In the genomic region with DNA sequence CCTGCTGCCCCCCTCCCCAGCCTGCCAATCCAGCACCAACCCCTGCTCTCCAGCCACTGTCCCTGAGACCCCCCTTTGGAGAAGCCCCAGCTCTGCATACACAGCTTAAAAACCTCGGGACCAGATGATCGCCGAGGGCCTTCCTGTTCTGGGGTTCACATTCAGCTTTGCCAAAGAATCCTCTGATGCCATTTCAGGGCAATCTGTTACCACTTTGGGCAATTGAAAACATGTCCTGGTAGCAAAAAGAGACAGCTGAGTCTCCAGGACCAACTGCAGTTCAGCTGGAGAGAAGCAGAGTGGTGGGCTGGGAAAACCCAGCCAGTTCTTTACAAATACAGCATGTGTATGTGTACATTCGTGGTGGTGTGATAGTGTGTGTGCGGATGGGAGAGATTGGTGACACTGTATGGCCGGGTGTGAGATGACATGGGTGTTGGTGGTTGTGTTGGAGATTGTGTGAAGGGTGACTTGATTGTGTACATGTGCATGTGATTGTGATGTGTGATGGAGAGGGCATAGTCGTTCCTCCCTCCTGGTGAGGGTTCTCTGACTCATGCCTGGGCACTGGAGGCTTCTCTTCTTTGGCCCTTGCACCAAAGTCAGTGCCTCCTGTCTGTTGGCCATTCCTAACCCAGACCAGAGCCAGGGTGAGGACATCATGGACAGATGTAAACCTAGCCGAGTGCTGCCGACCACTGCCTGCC, we compare ENCODE assay signal across 18 cellular contexts. TPM values are rescaled to one million over a fixed set of nuclear protein-coding genes. Genes with fewer than 3 reads are reported as not detected.
DNase-seq lines count a peak whose midpoint lies in the region; ATAC-seq and TF ChIP-seq lines count a peak whose summit lies in the region.
"Had no signal": no experiment of that assay in that cellular context is flagged by ENCODE, and none has a peak within 500 bp of the region (broad histone marks: within the 10 kb centered on the region; RNA-seq: fewer than 3 reads in every experiment).

No MANE protein-coding gene starts in this region.

- H2BK15ac ChIP-seq in mesenchymal stem cell (ENCODE audit: low read depth, poor library complexity, severe bottlenecking) = no peak overlapping the region

- no peak overlapping the region for H3K14ac ChIP-seq in mesenchymal stem cell (ENCODE audit: low read length in 2 of 2)

- peaks cover 31% of the 10 kb centered on the region for H3K4me1 ChIP-seq in Caco-2
- H3K4me1 ChIP-seq in ascending aorta = peaks cover 11 to 24% of the 10 kb centered on the region in 2 donors
- peaks cover 15% of the 10 kb centered on the region for H3K4me1 ChIP-seq in mesenchymal stem cell (ENCODE audit: control insufficient read depth, insufficient read depth, low read depth, low read length)
- peaks cover 21 to 37% of the 10 kb centered on the region in 2 donors for H3K4me1 ChIP-seq in thyroid gland

- H3K9me3 ChIP-seq in Caco-2 = no peaks in the 10 kb centered on the region
- H3K9me3 ChIP-seq in ascending aorta = no peaks in the 10 kb centered on the region
- H3K9me3 ChIP-seq in mesenchymal stem cell (ENCODE audit: control insufficient read depth, low read length) = no peaks in the 10 kb centered on the region
- no peaks in the 10 kb centered on the region for H3K9me3 ChIP-seq in thyroid gland
- H3K9me3 ChIP-seq: neutrophil had no signal

- intact Hi-C loops in Caco-2 (cut with micrococcal nuclease; ENCODE audit: unreplicated experiment) (no loop called here), ascending aorta (cut with DNase I) (no loop called here), thyroid gland (cut with DNase I) (no loop called here)
- intact Hi-C loops in activated CD4-positive, alpha-beta memory T cell treated with anti-CD3 and anti-CD28 coated beads for 36 hours (cut with micrococcal nuclease) = no loop called here

- H4K91ac ChIP-seq in mesenchymal stem cell (ENCODE audit: low read length) = no peak overlapping the region

- H3K23ac ChIP-seq in mesenchymal stem cell (ENCODE audit: low read length in 2 of 2) = no peak overlapping the region

- H4K8ac ChIP-seq in mesenchymal stem cell (ENCODE audit: low read length) = peak overlapping the region; percentile 70

- H3K4me3 ChIP-seq in Caco-2 (ENCODE audit: low read depth, low read length) (no peak overlapping the region), ascending aorta (no peak overlapping the region), mesenchymal stem cell (ENCODE audit: insufficient read depth in 1 of 2, low read depth in 1 of 2, low read length in 2 of 2) (no peak overlapping the region), thyroid gland (replicated peaks in 1 of 3) (no peak overlapping the region)

- TF ChIP-seq POLR2A in thyroid gland (IDR thresholded peaks at IDR 0.05) = no peak

- 85% methylated on average over 9 of the region's 9 CpGs for WGBS in mesenchymal stem cell
- 68 to 75% methylated on average over 9 of the region's 9 CpGs for WGBS in thyroid gland, 2 donors

- no peak overlapping the region for H3K4me2 ChIP-seq in mesenchymal stem cell (ENCODE audit: low read length, poor library complexity, severe bottlenecking)

- DNase-seq in Caco-2 (no peak), ascending aorta (ENCODE audit: low spot score in 2 of 2) (no peak), mesenchymal stem cell (no peak), thyroid gland (no peak)
- no peak for DNase-seq in stimulated activated naive B cell treated with anti-CD40 and anti-IgM and Interleukin-4, amounts not matched to agents 10 μg/mL and 1 μg/mL and 100 μg/mL, for 72 hours
- no peak for DNase-seq in central memory CD4-positive, alpha-beta T cell
- DNase-seq in activated CD4-positive, alpha-beta memory T cell treated with anti-CD3 and anti-CD28 coated beads for 36 hours = no peak
- DNase-seq: activated naive CD4-positive, alpha-beta T cell treated with Interleukin-2 at 50 U/mL for 16 hours; amygdala; cerebellar nuclear complex; effector memory CD4-positive, alpha-beta T cell; NCI-H187 treated with DMSO at 0.1 percent for 48 hours; NCI-H226; PC-3; stimulated activated CD4-positive, alpha-beta T cell treated with anti-CD3 and anti-CD28 coated beads, Interleukin-15, amount 100 ng/mL, for 24 hours; T-helper 2 cell had no signal

- no peak overlapping the region for H2BK5ac ChIP-seq in mesenchymal stem cell (ENCODE audit: low read depth, low read length, poor library complexity, severe bottlenecking)

- TF ChIP-seq CTCF in Caco-2 (IDR thresholded peaks at IDR 0.05; ENCODE audit: insufficient read depth in 1 of 2, low read depth in 1 of 2, low read length in 1 of 2, severe bottlenecking in 1 of 2, unreplicated experiment in 1 of 2) (no peak), ascending aorta (IDR thresholded peaks at IDR 0.05) (no peak), thyroid gland (IDR thresholded peaks at IDR 0.05) (no peak)

- peaks cover 4% of the 10 kb centered on the region for H3K79me1 ChIP-seq in mesenchymal stem cell (replicated peaks; ENCODE audit: low read length, poor library complexity, severe bottlenecking)

- peak overlapping the region; percentile 4 for H3K27ac Mint-ChIP-seq in Caco-2 (ENCODE audit: unreplicated experiment)
- no peak overlapping the region for H3K27ac Mint-ChIP-seq in stimulated activated naive B cell treated with anti-CD40 and anti-IgM and Interleukin-4, amounts not matched to agents 10 μg/mL and 1 μg/mL and 100 μg/mL, for 72 hours
- no peak overlapping the region for H3K27ac Mint-ChIP-seq in activated CD4-positive, alpha-beta memory T cell treated with anti-CD3 and anti-CD28 coated beads for 36 hours

- H2BK12ac ChIP-seq in mesenchymal stem cell (ENCODE audit: low read length in 2 of 2) = peak overlapping the region; percentile 9 to 47

- CTCF ChIA-PET in Caco-2 (lab: Charles Lee) = no interaction called here
- CTCF ChIA-PET in activated CD4-positive, alpha-beta memory T cell treated with anti-CD3 and anti-CD28 coated beads for 36 hours (lab: Charles Lee) = no interaction called here

- H2AK5ac ChIP-seq in mesenchymal stem cell (ENCODE audit: low read length, severe bottlenecking) = no peak overlapping the region

- no peak overlapping the region for H3K4me3 Mint-ChIP-seq in Caco-2 (ENCODE audit: unreplicated experiment)
- no peak overlapping the region for H3K4me3 Mint-ChIP-seq in stimulated activated naive B cell treated with anti-CD40 and anti-IgM and Interleukin-4, amounts not matched to agents 10 μg/mL and 1 μg/mL and 100 μg/mL, for 72 hours
- H3K4me3 Mint-ChIP-seq in activated CD4-positive, alpha-beta memory T cell treated with anti-CD3 and anti-CD28 coated beads for 36 hours = no peak overlapping the region

- H3K27me3 ChIP-seq in Caco-2 (replicated peaks; ENCODE audit: control insufficient read depth, insufficient read depth, low read length) = no peaks in the 10 kb centered on the region
- H3K27me3 ChIP-seq in ascending aorta = no peaks in the 10 kb centered on the region
- no peaks in the 10 kb centered on the region for H3K27me3 ChIP-seq in mesenchymal stem cell (ENCODE audit: control insufficient read depth in 1 of 2, insufficient read depth in 1 of 2, low read length in 2 of 2)
- H3K27me3 ChIP-seq in thyroid gland = no peaks in the 10 kb centered on the region
- H3K27me3 ChIP-seq: neutrophil had no signal

- POLR2A ChIA-PET in Caco-2 (lab: Charles Lee) = no interaction called here
- POLR2A ChIA-PET in activated CD4-positive, alpha-beta memory T cell treated with anti-CD3 and anti-CD28 coated beads for 36 hours (lab: Charles Lee) = no interaction called here

- peaks cover 26% of the 10 kb centered on the region for H3K4me1 Mint-ChIP-seq in Caco-2 (ENCODE audit: low read depth, unreplicated experiment)
- no peaks in the 10 kb centered on the region for H3K4me1 Mint-ChIP-seq in stimulated activated naive B cell treated with anti-CD40 and anti-IgM and Interleukin-4, amounts not matched to agents 10 μg/mL and 1 μg/mL and 100 μg/mL, for 72 hours
- no peaks in the 10 kb centered on the region for H3K4me1 Mint-ChIP-seq in activated CD4-positive, alpha-beta memory T cell treated with anti-CD3 and anti-CD28 coated beads for 36 hours (ENCODE audit: low read depth)

- no peak for ATAC-seq in stimulated activated naive B cell treated with anti-CD40 and anti-IgM and Interleukin-4, amounts not matched to agents 10 μg/mL and 1 μg/mL and 100 μg/mL, for 72 hours (replicated peaks)
- ATAC-seq: PC-3 had no signal

- no TSS peak for BruUV-seq in Caco-2 (replicated peaks; lab: Mats Ljungman, UMichigan)

- H2AFZ ChIP-seq in mesenchymal stem cell (ENCODE audit: low read depth, low read length) = no peak overlapping the region

- H3K18ac ChIP-seq in mesenchymal stem cell (ENCODE audit: low read depth in 1 of 2, low read length in 2 of 2) = peak overlapping the region; percentile 13 to 58

- H3K27me3 Mint-ChIP-seq in Caco-2 (ENCODE audit: insufficient read depth, unreplicated experiment) = no peaks in the 10 kb centered on the region
- no peaks in the 10 kb centered on the region for H3K27me3 Mint-ChIP-seq in stimulated activated naive B cell treated with anti-CD40 and anti-IgM and Interleukin-4, amounts not matched to agents 10 μg/mL and 1 μg/mL and 100 μg/mL, for 72 hours
- no peaks in the 10 kb centered on the region for H3K27me3 Mint-ChIP-seq in activated CD4-positive, alpha-beta memory T cell treated with anti-CD3 and anti-CD28 coated beads for 36 hours

- no peak overlapping the region for H3K4ac ChIP-seq in mesenchymal stem cell (ENCODE audit: low read depth in 1 of 2, low read length in 2 of 2)

- peak overlapping the region; percentile 37 for H3K9ac ChIP-seq in mesenchymal stem cell (ENCODE audit: low read length)

- peak overlapping the region; percentile 21 for H2BK120ac ChIP-seq in mesenchymal stem cell (ENCODE audit: low read depth, low read length)

- H3K36me3 ChIP-seq in Caco-2 (ENCODE audit: control insufficient read depth, insufficient read depth, low read length) = no peaks in the 10 kb centered on the region
- peaks cover 7 to 11% of the 10 kb centered on the region in 2 donors for H3K36me3 ChIP-seq in ascending aorta
- peaks cover 72 to 74% of the 10 kb centered on the region in 2 experiments for H3K36me3 ChIP-seq in mesenchymal stem cell (ENCODE audit: control insufficient read depth in 1 of 2, insufficient read depth in 2 of 2, low read depth in 1 of 2, low read length in 2 of 2)
- no peaks in the 10 kb centered on the region for H3K36me3 ChIP-seq in thyroid gland
- H3K36me3 ChIP-seq: neutrophil had no signal

- H3K36me3 Mint-ChIP-seq in Caco-2 (ENCODE audit: insufficient read depth, unreplicated experiment) = no peaks in the 10 kb centered on the region
- no peaks in the 10 kb centered on the region for H3K36me3 Mint-ChIP-seq in stimulated activated naive B cell treated with anti-CD40 and anti-IgM and Interleukin-4, amounts not matched to agents 10 μg/mL and 1 μg/mL and 100 μg/mL, for 72 hours
- no peaks in the 10 kb centered on the region for H3K36me3 Mint-ChIP-seq in activated CD4-positive, alpha-beta memory T cell treated with anti-CD3 and anti-CD28 coated beads for 36 hours

- H3K9me3 Mint-ChIP-seq in Caco-2 (ENCODE audit: unreplicated experiment) = no peaks in the 10 kb centered on the region
- no peaks in the 10 kb centered on the region for H3K9me3 Mint-ChIP-seq in stimulated activated naive B cell treated with anti-CD40 and anti-IgM and Interleukin-4, amounts not matched to agents 10 μg/mL and 1 μg/mL and 100 μg/mL, for 72 hours
- no peaks in the 10 kb centered on the region for H3K9me3 Mint-ChIP-seq in activated CD4-positive, alpha-beta memory T cell treated with anti-CD3 and anti-CD28 coated beads for 36 hours

- H3K27ac ChIP-seq in ascending aorta (peak overlapping the region; percentile 65 to 66), mesenchymal stem cell (ENCODE audit: low read length, poor library complexity, severe bottlenecking) (no peak overlapping the region), thyroid gland (peak overlapping the region; percentile 26 to 92 (median 59))
- H3K27ac ChIP-seq: neutrophil, VCaP had no signal

RNA-seq across cellular contexts. Expression of a gene that starts 48.5 kb away (rescaled TPM):
- total RNA-seq in Caco-2 (2022) (0.19 and 0.52 TPM in 2 replicates), ascending aorta (2,113 TPM), thyroid gland (100 to 1,000 TPM in 2 of 4 donors, 10 to 100 TPM in 2; 48.7 to 231 (median 134) TPM)
- 1.0 TPM for polyA plus RNA-seq in mesenchymal stem cell (2013, experiment 1 of 2)
- 0.86 TPM for polyA plus RNA-seq in mesenchymal stem cell (2013, experiment 2 of 2)
- under 1 TPM; 0.36 to 0.62 TPM for total RNA-seq in activated CD4-positive, alpha-beta memory T cell treated with anti-CD3 and anti-CD28 coated beads for 36 hours

Comparison
In these comparisons a context has a peak if more than half of its experiments do, and no peak if none do; other contexts are left out.
1. RNA of a gene that starts 48.5 kb away (total RNA-seq): 2,113 TPM in ascending aorta (single experiment) and 48.7 to 231 TPM in thyroid gland; 0.36 to 0.62 TPM in activated CD4-positive, alpha-beta memory T cell treated with anti-CD3 and anti-CD28 coated beads for 36 hours and 0.19 to 0.52 TPM in Caco-2; every median in the first group is over 10 times any median in the second.